ENCODE assay signal across 8 cellular contexts in genomic region chr17:67994827-67995567, GRCh38. TPM values are rescaled to one million over a fixed set of nuclear protein-coding genes. Genes with fewer than 3 reads are reported as not detected.
DNase-seq lines count a peak whose midpoint lies in the region; ATAC-seq and TF ChIP-seq lines count a peak whose summit lies in the region.

No MANE protein-coding gene starts in this region.

- H3K9me3 Mint-ChIP-seq in activated naive CD4-positive, alpha-beta T cell treated with anti-CD3 and anti-CD28 coated beads, Interleukin-2, amount 10 ng/mL, durations not matched to agents 7 days and 5 days, result no peaks in the 10 kb centered on the region
- H3K9me3 Mint-ChIP-seq in endodermal cell, result no peaks in the 10 kb centered on the region

- peaks cover 67% of the 10 kb centered on the region for H3K27me3 Mint-ChIP-seq in activated naive CD4-positive, alpha-beta T cell treated with anti-CD3 and anti-CD28 coated beads, Interleukin-2, amount 10 ng/mL, durations not matched to agents 7 days and 5 days
- peaks cover 34% of the 10 kb centered on the region for H3K27me3 Mint-ChIP-seq in endodermal cell (ENCODE audit: insufficient read depth)

- no peak for TF ChIP-seq CTCF in endodermal cell (conservative IDR thresholded peaks at IDR 0.05)

- H3K27ac ChIP-seq in endodermal cell (ENCODE audit: low read depth, low read length), result no peak overlapping the region

- H3K27me3 ChIP-seq in endodermal cell (ENCODE audit: control insufficient read depth, insufficient read depth, low read length, poor library complexity, severe bottlenecking) (peaks cover 25% of the 10 kb centered on the region), mucosa of stomach (ENCODE audit: control insufficient read depth, insufficient read depth, low read length) (peaks cover 15% of the 10 kb centered on the region)

- H3K9ac ChIP-seq in endodermal cell (ENCODE audit: extremely low read depth, low read length, poor library complexity, severe bottlenecking), result no peak overlapping the region
- peak overlapping the region; percentile 54 for H3K9ac ChIP-seq in mucosa of stomach (ENCODE audit: low read length)

- H3K36me3 Mint-ChIP-seq in activated naive CD4-positive, alpha-beta T cell treated with anti-CD3 and anti-CD28 coated beads, Interleukin-2, amount 10 ng/mL, durations not matched to agents 7 days and 5 days, result peaks cover 1% of the 10 kb centered on the region
- peaks cover 2% of the 10 kb centered on the region for H3K36me3 Mint-ChIP-seq in endodermal cell (ENCODE audit: low read depth)

- H3K9me3 ChIP-seq in endodermal cell (ENCODE audit: control insufficient read depth, low read length) (no peaks in the 10 kb centered on the region), mucosa of stomach (ENCODE audit: control insufficient read depth, low read length) (no peaks in the 10 kb centered on the region)

- no peaks in the 10 kb centered on the region for H3K36me3 ChIP-seq in endodermal cell (ENCODE audit: control insufficient read depth, insufficient read depth, low read length)
- no peaks in the 10 kb centered on the region for H3K36me3 ChIP-seq in mucosa of stomach (ENCODE audit: control insufficient read depth, insufficient read depth, low read length)

- WGBS in endodermal cell (ENCODE audit: insufficient coverage in 1 of 2, insufficient read length in 1 of 2), 2 experiments, result 51 to 70% methylated on average over 3 to 9 of the region's 9 CpGs

- H3K4me1 ChIP-seq in endodermal cell (ENCODE audit: control insufficient read depth, insufficient read depth, low read length), result peaks cover 4% of the 10 kb centered on the region
- H3K4me1 ChIP-seq in mucosa of stomach (ENCODE audit: control insufficient read depth, insufficient read depth, low read length), result peaks cover 10% of the 10 kb centered on the region

- H3K27ac Mint-ChIP-seq in activated naive CD4-positive, alpha-beta T cell treated with anti-CD3 and anti-CD28 coated beads, Interleukin-2, amount 10 ng/mL, durations not matched to agents 7 days and 5 days, result no peak overlapping the region
- no peak overlapping the region for H3K27ac Mint-ChIP-seq in endodermal cell

- CTCF ChIA-PET in activated naive CD4-positive, alpha-beta T cell treated with anti-CD3 and anti-CD28 coated beads, Interleukin-2, amount 10 ng/mL, durations not matched to agents 7 days and 5 days (lab: Charles Lee), result interaction anchor here (1.7 kb wide), 1 partner anchor 205 kb away, joined by 3 read pairs; no protein-coding TSS in a partner anchor

- no peak for DNase-seq in activated naive CD4-positive, alpha-beta T cell treated with anti-CD3 and anti-CD28 coated beads, Interleukin-2, amount 10 ng/mL, durations not matched to agents 7 days and 5 days
- DNase-seq in activated naive CD4-positive, alpha-beta T cell (lab: John Stamatoyannopoulos, UW), result no peak
- DNase-seq in RPMI7951 (ENCODE audit: low read depth) (peak; percentile 71), endodermal cell (peak; percentile 53)
- no peak for DNase-seq in stimulated activated CD4-positive, alpha-beta T cell treated with anti-CD3 and anti-CD28 coated beads, Interleukin-2, amount 100 ng/mL, for 24 hours

- H3K4me3 ChIP-seq in endodermal cell (ENCODE audit: low read length) (peak overlapping the region; percentile 76), mucosa of stomach (ENCODE audit: low read length) (no peak overlapping the region)

- ATAC-seq in HG02798 (IDR thresholded peaks at IDR 0.05; ENCODE audit: poor library complexity, unreplicated experiment) (no peak), HG03457 (IDR thresholded peaks at IDR 0.05; ENCODE audit: unreplicated experiment) (no peak)

- peaks cover 32% of the 10 kb centered on the region for H3K4me1 Mint-ChIP-seq in activated naive CD4-positive, alpha-beta T cell treated with anti-CD3 and anti-CD28 coated beads, Interleukin-2, amount 10 ng/mL, durations not matched to agents 7 days and 5 days
- peaks cover 27% of the 10 kb centered on the region for H3K4me1 Mint-ChIP-seq in endodermal cell

- peak overlapping the region; percentile 84 for H3K4me3 Mint-ChIP-seq in activated naive CD4-positive, alpha-beta T cell treated with anti-CD3 and anti-CD28 coated beads, Interleukin-2, amount 10 ng/mL, durations not matched to agents 7 days and 5 days
- H3K4me3 Mint-ChIP-seq in endodermal cell, result peak overlapping the region; percentile 88

RNA-seq across cellular contexts. Expression of gene C17orf58, which starts 1.3 kb away (rescaled TPM):
- 23.8 and 36.3 TPM in 2 replicates for total RNA-seq in RPMI7951 (2014; rRNA removed; shearing (Covaris generic))
- total RNA-seq in endodermal cell, result 10 to 100 TPM; 14.0 to 14.1 TPM
- 24.2 TPM for polyA plus RNA-seq in endodermal cell (2013, experiment 1 of 2)
- polyA plus RNA-seq in endodermal cell (2013, experiment 2 of 2), result 20.7 TPM

RNA-seq across cellular contexts. Expression of gene KPNA2, which starts 40.5 kb away (rescaled TPM):
- total RNA-seq in RPMI7951 (2014; rRNA removed; shearing (Covaris generic)), result 360 and 422 TPM in 2 replicates
- total RNA-seq in endodermal cell, result 100 to 1,000 TPM; 248 to 310 TPM
- polyA plus RNA-seq in endodermal cell (2013, experiment 1 of 2), result 444 TPM
- polyA plus RNA-seq in endodermal cell (2013, experiment 2 of 2), result 412 TPM

Comparison
In these comparisons a context has a peak if more than half of its experiments do, and no peak if none do; other contexts are left out.
1. DNase-seq: peak in RPMI7951 (single experiment) and endodermal cell (single experiment); none in activated naive CD4-positive, alpha-beta T cell treated with anti-CD3 and anti-CD28 coated beads, Interleukin-2, amount 10 ng/mL, durations not matched to agents 7 days and 5 days (single experiment), activated naive CD4-positive, alpha-beta T cell (0 of 4) and stimulated activated CD4-positive, alpha-beta T cell treated with anti-CD3 and anti-CD28 coated beads, Interleukin-2, amount 100 ng/mL, for 24 hours (0 of 2).